ENCODE assay signal across 31 cellular contexts in the genomic region with DNA sequence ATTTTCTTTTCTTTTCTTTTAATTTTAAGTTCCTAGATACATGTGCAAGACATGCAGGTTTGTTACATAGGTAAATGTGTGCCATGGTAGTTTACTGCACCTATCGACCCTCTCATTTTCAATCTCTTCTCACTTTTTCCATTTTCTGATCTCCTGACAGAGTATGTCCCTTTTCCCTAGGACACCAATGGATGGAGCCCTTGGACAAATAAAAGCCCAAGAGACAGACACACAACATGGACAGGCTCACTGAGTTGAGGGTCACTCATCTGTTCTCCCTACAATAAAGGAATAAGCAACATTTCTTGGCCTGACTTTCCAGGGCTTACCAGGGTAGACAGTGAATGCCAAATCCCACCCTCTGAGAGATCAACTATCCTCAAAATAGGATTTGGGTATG. TPM values are rescaled to one million over a fixed set of nuclear protein-coding genes. Genes with fewer than 3 reads are reported as not detected.
DNase-seq lines count a peak whose midpoint lies in the region; ATAC-seq, FAIRE-seq and TF ChIP-seq lines count a peak whose summit lies in the region.
"Had no signal": no experiment of that assay in that cellular context is flagged by ENCODE, and none has a peak within 500 bp of the region (broad histone marks: within the 10 kb centered on the region; RNA-seq: fewer than 3 reads in every experiment).

No MANE protein-coding gene starts in this region.

- intact Hi-C loops in activated T-helper 1 cell treated with anti-CD3 and anti-CD28 coated beads, Interleukin-12 subunit alpha, Interleukin-12 subunit beta, Interleukin-2, Interleukin-4 antibody, amounts not matched to agents 30 ng/mL and 10 ng/mL and 1 ng/mL, durations not matched to agents 14 hours and 24 hours and 36 hours (cut with micrococcal nuclease) = no loop called here

- H2AFZ ChIP-seq in hepatocyte = no peak overlapping the region

- peaks cover 16% of the 10 kb centered on the region for H3K27me3 Mint-ChIP-seq in activated T-helper 1 cell treated with anti-CD3 and anti-CD28 coated beads, Interleukin-12 subunit alpha, Interleukin-12 subunit beta, Interleukin-2, Interleukin-4 antibody, amounts not matched to agents 30 ng/mL and 10 ng/mL and 1 ng/mL, durations not matched to agents 14 hours and 24 hours and 36 hours (ENCODE audit: insufficient read depth)
- H3K27me3 Mint-ChIP-seq: activated naive CD4-positive, alpha-beta T cell treated with anti-CD3 and anti-CD28 coated beads, Interleukin-2, amount 50 U/mL, for 24 hours had no signal

- H3K36me3 ChIP-seq in hepatocyte (replicated peaks; ENCODE audit: insufficient read depth, low read depth) = no peaks in the 10 kb centered on the region
- H3K36me3 ChIP-seq: cardiac muscle cell, esophagus squamous epithelium, uterus had no signal

- H3K4me1 ChIP-seq in A549 = peaks cover 9% of the 10 kb centered on the region
- H3K4me1 ChIP-seq in hepatocyte (ENCODE audit: insufficient read depth) = no peaks in the 10 kb centered on the region
- H3K4me1 ChIP-seq: esophagus squamous epithelium, testis, uterus had no signal

- TF ChIP-seq CTCF in A549 (IDR thresholded peaks at IDR 0.05) (peak; percentile 18; the same call in 1 of the 3 replicates), hepatocyte (IDR thresholded peaks at IDR 0.05; ENCODE audit: poor library complexity) (no peak)

- POLR2A ChIA-PET in A549 (lab: Yijun Ruan, JAX) = no interaction called here

- H3K27ac Mint-ChIP-seq in activated T-helper 1 cell treated with anti-CD3 and anti-CD28 coated beads, Interleukin-12 subunit alpha, Interleukin-12 subunit beta, Interleukin-2, Interleukin-4 antibody, amounts not matched to agents 30 ng/mL and 10 ng/mL and 1 ng/mL, durations not matched to agents 14 hours and 24 hours and 36 hours = no peak overlapping the region
- H3K27ac Mint-ChIP-seq: activated CD8-positive, alpha-beta memory T cell treated with anti-CD3 and anti-CD28 coated beads, Interleukin-2, amount 10 ng/mL, durations not matched to agents 7 days and 5 days; activated naive CD4-positive, alpha-beta T cell treated with anti-CD3 and anti-CD28 coated beads, Interleukin-2, amount 50 U/mL, for 24 hours; activated T-cell treated with anti-CD3 and anti-CD28 coated beads, Interleukin-2, amount 50 U/mL, for 72 hours; endodermal cell; natural killer cell treated with Interleukin-12 subunit alpha and Interleukin-12 subunit beta and Interleukin-15 and Interleukin-18, amount 100 ng/mL, for 72 hours; T-helper 2 cell treated with Interferon-gamma antibody and Interleukin-4, amounts not matched to agents 5 μg/mL and 100 μg/mL, for 36 hours had no signal

- TF ChIP-seq RAD21 in A549 (conservative IDR thresholded peaks at IDR 0.05 in 1 of 2, IDR thresholded peaks at IDR 0.05 in 1 of 2) = peak; percentile 30 to 48; a peak in 4 of 5 replicates

- TF ChIP-seq EP300 in A549 (IDR thresholded peaks at IDR 0.05) = no peak

- no peak overlapping the region for H3K4me3 Mint-ChIP-seq in activated T-helper 1 cell treated with anti-CD3 and anti-CD28 coated beads, Interleukin-12 subunit alpha, Interleukin-12 subunit beta, Interleukin-2, Interleukin-4 antibody, amounts not matched to agents 30 ng/mL and 10 ng/mL and 1 ng/mL, durations not matched to agents 14 hours and 24 hours and 36 hours
- H3K4me3 Mint-ChIP-seq: activated CD8-positive, alpha-beta memory T cell treated with anti-CD3 and anti-CD28 coated beads, Interleukin-2, amount 10 ng/mL, durations not matched to agents 7 days and 5 days; activated naive CD4-positive, alpha-beta T cell treated with anti-CD3 and anti-CD28 coated beads, Interleukin-2, amount 50 U/mL, for 24 hours; activated T-cell treated with anti-CD3 and anti-CD28 coated beads, Interleukin-2, amount 50 U/mL, for 72 hours; endodermal cell; natural killer cell treated with Interleukin-12 subunit alpha and Interleukin-12 subunit beta and Interleukin-15 and Interleukin-18, amount 100 ng/mL, for 72 hours; T-helper 2 cell treated with Interferon-gamma antibody and Interleukin-4, amounts not matched to agents 5 μg/mL and 100 μg/mL, for 36 hours had no signal

- no peaks in the 10 kb centered on the region for H4K20me1 ChIP-seq in hepatocyte (ENCODE audit: insufficient read depth, poor library complexity, severe bottlenecking)

- no peak for FAIRE-seq in A549 (lab: Jason Lieb, UNC)

- H3K9me3 ChIP-seq in A549 (no peaks in the 10 kb centered on the region), hepatocyte (ENCODE audit: low read depth) (no peaks in the 10 kb centered on the region)
- H3K9me3 ChIP-seq: esophagus squamous epithelium, testis, uterus had no signal

- peaks cover 9% of the 10 kb centered on the region for H3K4me1 Mint-ChIP-seq in activated T-helper 1 cell treated with anti-CD3 and anti-CD28 coated beads, Interleukin-12 subunit alpha, Interleukin-12 subunit beta, Interleukin-2, Interleukin-4 antibody, amounts not matched to agents 30 ng/mL and 10 ng/mL and 1 ng/mL, durations not matched to agents 14 hours and 24 hours and 36 hours (ENCODE audit: low read depth)
- H3K4me1 Mint-ChIP-seq: endodermal cell had no signal

- H3K79me2 ChIP-seq in hepatocyte = no peaks in the 10 kb centered on the region

- no peaks in the 10 kb centered on the region for H3K27me3 ChIP-seq in hepatocyte
- H3K27me3 ChIP-seq: cardiac muscle cell, esophagus squamous epithelium, testis, uterus had no signal

- 68% methylated on average over 1 of the region's 1 CpG for WGBS in A549 (ENCODE audit: missing lambda C conversion rate)
- 97% methylated on average over 1 of the region's 1 CpG for WGBS in hepatocyte (ENCODE audit: low lambda C conversion rate, missing lambda C conversion rate)

- no peaks in the 10 kb centered on the region for H3K9me3 Mint-ChIP-seq in activated T-helper 1 cell treated with anti-CD3 and anti-CD28 coated beads, Interleukin-12 subunit alpha, Interleukin-12 subunit beta, Interleukin-2, Interleukin-4 antibody, amounts not matched to agents 30 ng/mL and 10 ng/mL and 1 ng/mL, durations not matched to agents 14 hours and 24 hours and 36 hours
- H3K9me3 Mint-ChIP-seq: activated naive CD4-positive, alpha-beta T cell treated with anti-CD3 and anti-CD28 coated beads, Interleukin-2, amount 50 U/mL, for 24 hours; activated T-cell treated with anti-CD3 and anti-CD28 coated beads, Interleukin-2, amount 50 U/mL, for 72 hours; endodermal cell; natural killer cell treated with Interleukin-12 subunit alpha and Interleukin-12 subunit beta and Interleukin-15 and Interleukin-18, amount 100 ng/mL, for 72 hours; T-helper 2 cell treated with Interferon-gamma antibody and Interleukin-4, amounts not matched to agents 5 μg/mL and 100 μg/mL, for 36 hours had no signal

- H3K4me2 ChIP-seq in A549 (no peak overlapping the region), hepatocyte (no peak overlapping the region)

- DNase-seq in A549 (ENCODE audit: low read depth in 1 of 2, low spot score in 1 of 2) (peak in 1 of 2 experiments; percentile 36), ELR (ENCODE audit: low read depth) (peak; percentile 2), RPMI7951 (ENCODE audit: low read depth) (peak; percentile 19), iris pigment epithelial cell (ENCODE audit: low read depth) (peak; percentile 1), hepatocyte (ENCODE audit: low spot score) (no peak)
- DNase-seq in activated T-helper 1 cell treated with anti-CD3 and anti-CD28 coated beads, Interleukin-12 subunit alpha, Interleukin-12 subunit beta, Interleukin-2, Interleukin-4 antibody, amounts not matched to agents 30 ng/mL and 10 ng/mL and 1 ng/mL, durations not matched to agents 14 hours and 24 hours and 36 hours (ENCODE audit: low spot score) = no peak
- DNase-seq in activated naive CD4-positive, alpha-beta T cell treated with Interleukin-2 at 50 U/mL for 16 hours = no peak
- DNase-seq: activated CD4-positive, alpha-beta T cell treated with anti-CD3 and anti-CD28 coated beads, Interleukin-2, amount 50 U/mL, for 1 hour; activated CD8-positive, alpha-beta memory T cell treated with anti-CD3 and anti-CD28 coated beads, Interleukin-2, amount 10 ng/mL, durations not matched to agents 7 days and 5 days; activated T-cell treated with anti-CD3 and anti-CD28 coated beads, Interleukin-2, amount 50 U/mL, for 72 hours; anterior cingulate cortex; C1 segment of cervical spinal cord; Calu3; cortex of kidney; EL; endodermal cell; esophagus squamous epithelium; glutamatergic neuron; KBM-7; stimulated activated CD4-positive, alpha-beta T cell treated with anti-CD3 and anti-CD28 coated beads, Interleukin-4, amount 100 ng/mL, for 4 hours; stimulated activated naive CD4-positive, alpha-beta T cell; testis; uterus had no signal

- H3K9me2 ChIP-seq in hepatocyte (replicated peaks; ENCODE audit: insufficient read depth) = no peaks in the 10 kb centered on the region

- H3K27ac ChIP-seq in A549 (no peak overlapping the region), hepatocyte (no peak overlapping the region)
- H3K27ac ChIP-seq: cardiac muscle cell, esophagus squamous epithelium, RWPE1, testis, uterus, VCaP had no signal

- no peaks in the 10 kb centered on the region for H3K36me3 Mint-ChIP-seq in activated T-helper 1 cell treated with anti-CD3 and anti-CD28 coated beads, Interleukin-12 subunit alpha, Interleukin-12 subunit beta, Interleukin-2, Interleukin-4 antibody, amounts not matched to agents 30 ng/mL and 10 ng/mL and 1 ng/mL, durations not matched to agents 14 hours and 24 hours and 36 hours (ENCODE audit: low read depth)
- H3K36me3 Mint-ChIP-seq: activated CD8-positive, alpha-beta memory T cell treated with anti-CD3 and anti-CD28 coated beads, Interleukin-2, amount 10 ng/mL, durations not matched to agents 7 days and 5 days; activated naive CD4-positive, alpha-beta T cell treated with anti-CD3 and anti-CD28 coated beads, Interleukin-2, amount 50 U/mL, for 24 hours; natural killer cell treated with Interleukin-12 subunit alpha and Interleukin-12 subunit beta and Interleukin-15 and Interleukin-18, amount 100 ng/mL, for 72 hours had no signal

- ATAC-seq in A549 (peak in 1 of 2 experiments; percentile 71; a peak in 3 of 6 replicates), GM19395 (IDR thresholded peaks at IDR 0.05; ENCODE audit: unreplicated experiment) (no peak)
- ATAC-seq: activated CD8-positive, alpha-beta memory T cell treated with anti-CD3 and anti-CD28 coated beads, Interleukin-2, amount 10 ng/mL, durations not matched to agents 7 days and 5 days; activated T-cell treated with anti-CD3 and anti-CD28 coated beads, Interleukin-2, amount 50 U/mL, for 72 hours; natural killer cell treated with Interleukin-12 subunit alpha and Interleukin-12 subunit beta and Interleukin-15 and Interleukin-18, amount 100 ng/mL, for 72 hours; sciatic nerve had no signal

- CTCF ChIA-PET in A549 (lab: Yijun Ruan, JAX) = interaction anchor here (0.8 to 1.4 kb wide), 3 partner anchors 12 to 65 kb away, joined by 3 to 5 read pairs (median 3); no protein-coding TSS in a partner anchor

- TF ChIP-seq POLR2A in A549 (IDR thresholded peaks at IDR 0.05; ENCODE audit: low read length) = no peak

- H3K4me3 ChIP-seq in A549 (no peak overlapping the region), hepatocyte (no peak overlapping the region)
- H3K4me3 ChIP-seq: cardiac muscle cell, esophagus squamous epithelium, testis, uterus had no signal

RNA-seq across cellular contexts. Expression of a gene that starts 15.2 kb away (rescaled TPM):
- polyA plus RNA-seq in A549 (2011; rRNA removed) (35.1 and 40.5 TPM in 2 replicates), A549 (2017; fragmentation: RNase III; extraction: RNeasy Plus Mini Kit Qiagen cat#74134 plus additional on column Dnase treatment) (16.7 to 18.1 TPM (median 17.9 TPM) in 3 replicates), hepatocyte (19.2 and 22.1 TPM in 2 replicates)
- 9.2 and 10.8 TPM in 2 replicates for polyA plus RNA-seq in A549 (2012; cell fraction: cytosol; rRNA removed)
- 5.5 and 6.3 TPM in 2 replicates for polyA plus RNA-seq in A549 (2012; cell fraction: nucleus; rRNA removed)
- polyA minus RNA-seq in A549 (2011; rRNA and poly(A)+ RNA removed) = 6.1 and 6.3 TPM in 2 replicates
- total RNA-seq in RPMI7951 (2014; rRNA removed; shearing (Covaris generic)) = 18.2 and 21.5 TPM in 2 replicates
- total RNA-seq in activated T-helper 1 cell treated with anti-CD3 and anti-CD28 coated beads, Interleukin-12 subunit alpha, Interleukin-12 subunit beta, Interleukin-2, Interleukin-4 antibody, amounts not matched to agents 30 ng/mL and 10 ng/mL and 1 ng/mL, durations not matched to agents 14 hours and 24 hours and 36 hours = 17.9 and 19.6 TPM in 2 replicates
- total RNA-seq in hepatocyte = 26.6 and 28.7 TPM in 2 replicates

RNA-seq across cellular contexts. Expression of a gene that starts 50.6 kb away (rescaled TPM):
- polyA plus RNA-seq in A549 (2011; rRNA removed) = 102 and 111 TPM in 2 replicates
- polyA plus RNA-seq in A549 (2012; cell fraction: cytosol; rRNA removed) = 22.7 and 26.3 TPM in 2 replicates
- 5.6 and 7.2 TPM in 2 replicates for polyA plus RNA-seq in A549 (2012; cell fraction: nucleus; rRNA removed)
- polyA plus RNA-seq in A549 (2017; fragmentation: RNase III; extraction: RNeasy Plus Mini Kit Qiagen cat#74134 plus additional on column Dnase treatment) = 43.5 to 48.6 TPM (median 48.1 TPM) in 3 replicates
- polyA minus RNA-seq in A549 (2011; rRNA and poly(A)+ RNA removed) = 3.9 and 7.8 TPM in 2 replicates
- total RNA-seq in RPMI7951 (2014; rRNA removed; shearing (Covaris generic)) = 52.0 and 54.5 TPM in 2 replicates
- total RNA-seq in activated T-helper 1 cell treated with anti-CD3 and anti-CD28 coated beads, Interleukin-12 subunit alpha, Interleukin-12 subunit beta, Interleukin-2, Interleukin-4 antibody, amounts not matched to agents 30 ng/mL and 10 ng/mL and 1 ng/mL, durations not matched to agents 14 hours and 24 hours and 36 hours = 50.4 and 56.0 TPM in 2 replicates
- 37.8 and 47.0 TPM in 2 replicates for total RNA-seq in hepatocyte
- 94.4 and 95.9 TPM in 2 replicates for polyA plus RNA-seq in hepatocyte

RNA-seq across cellular contexts. Expression of a gene that starts 51.9 kb away (rescaled TPM):
- 3.7 and 5.6 TPM in 2 replicates for polyA plus RNA-seq in A549 (2011; rRNA removed)
- polyA plus RNA-seq in A549 (2012; cell fraction: cytosol; rRNA removed) = 0.59 and 0.74 TPM in 2 replicates
- 0.37 and 0.65 TPM in 2 replicates for polyA plus RNA-seq in A549 (2012; cell fraction: nucleus; rRNA removed)
- 2.9 to 3.2 TPM (median 3.0 TPM) in 3 replicates for polyA plus RNA-seq in A549 (2017; fragmentation: RNase III; extraction: RNeasy Plus Mini Kit Qiagen cat#74134 plus additional on column Dnase treatment)
- polyA minus RNA-seq in A549 (2011; rRNA and poly(A)+ RNA removed) = 2.1 and 2.7 TPM in 2 replicates
- 10.7 and 12.9 TPM in 2 replicates for total RNA-seq in RPMI7951 (2014; rRNA removed; shearing (Covaris generic))
- total RNA-seq in activated T-helper 1 cell treated with anti-CD3 and anti-CD28 coated beads, Interleukin-12 subunit alpha, Interleukin-12 subunit beta, Interleukin-2, Interleukin-4 antibody, amounts not matched to agents 30 ng/mL and 10 ng/mL and 1 ng/mL, durations not matched to agents 14 hours and 24 hours and 36 hours = 6.5 and 7.1 TPM in 2 replicates
- total RNA-seq in hepatocyte = 15.1 and 17.5 TPM in 2 replicates
- polyA plus RNA-seq in hepatocyte = 2.9 and 3.5 TPM in 2 replicates

Comparison
In these comparisons a context has a peak if more than half of its experiments do, and no peak if none do; other contexts are left out.
1. DNase-seq: peak in ELR (single experiment), RPMI7951 (single experiment) and iris pigment epithelial cell (single experiment); none in activated T-helper 1 cell treated with anti-CD3 and anti-CD28 coated beads, Interleukin-12 subunit alpha, Interleukin-12 subunit beta, Interleukin-2, Interleukin-4 antibody, amounts not matched to agents 30 ng/mL and 10 ng/mL and 1 ng/mL, durations not matched to agents 14 hours and 24 hours and 36 hours (single experiment), hepatocyte (single experiment) and activated naive CD4-positive, alpha-beta T cell treated with Interleukin-2 at 50 U/mL for 16 hours (single experiment).